ENCODE assay signal across 16 cellular contexts in the genomic region with DNA sequence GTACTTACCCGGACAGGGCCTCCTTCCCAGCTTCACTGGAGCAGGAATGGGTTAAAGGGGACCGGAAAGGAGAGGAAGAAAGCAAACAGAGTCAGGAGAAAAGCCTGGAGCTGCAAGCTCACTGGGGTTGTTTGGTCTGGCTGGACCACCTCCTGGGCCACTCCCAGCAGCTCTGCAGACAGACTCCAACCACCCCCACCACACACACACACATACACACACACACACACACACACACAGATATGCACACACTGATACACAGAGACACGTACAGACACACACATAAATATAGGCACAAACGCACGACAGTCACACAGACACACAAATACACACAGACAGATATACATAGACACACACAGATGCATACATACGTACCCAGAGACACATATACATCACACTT. TPM values are rescaled to one million over a fixed set of nuclear protein-coding genes. Genes with fewer than 3 reads are reported as not detected.
A peak's percentile ranks its signal among the peaks of the same experiment; 100 is the strongest.
DNase-seq lines count a peak whose midpoint lies in the region; ATAC-seq, FAIRE-seq and TF ChIP-seq lines count a peak whose summit lies in the region.
"Had no signal": no experiment of that assay in that cellular context is flagged by ENCODE, and none has a peak within 500 bp of the region (broad histone marks: within the 10 kb centered on the region; RNA-seq: fewer than 3 reads in every experiment).

No MANE protein-coding gene starts in this region.

- H3K9ac ChIP-seq in endothelial cell of umbilical vein (replicated peaks; ENCODE audit: extremely low read depth, insufficient read depth, low read length) = no peak overlapping the region

- H3K4me2 ChIP-seq in endothelial cell of umbilical vein (ENCODE audit: insufficient read depth, low read length) (no peak overlapping the region), osteoblast (ENCODE audit: insufficient read depth, low read length) (no peak overlapping the region)

- no TSS peak for BruUV-seq in endothelial cell of umbilical vein (replicated peaks; lab: Mats Ljungman, UMichigan)

- H3K4me1 ChIP-seq in endothelial cell of umbilical vein (ENCODE audit: control insufficient read depth, extremely low read depth, insufficient read depth, low read length) (peaks cover 2% of the 10 kb centered on the region), osteoblast (ENCODE audit: insufficient read depth, low read length) (no peaks in the 10 kb centered on the region)

- intact Hi-C loops in endothelial cell of umbilical vein (cut with micrococcal nuclease) (no loop called here), posterior cingulate gyrus (cut with DNase I) (no loop called here)

- peak; percentile 15 for FAIRE-seq in endothelial cell of umbilical vein (lab: Jason Lieb, UNC)

- no peaks in the 10 kb centered on the region for H3K79me2 ChIP-seq in endothelial cell of umbilical vein (ENCODE audit: control insufficient read depth, insufficient read depth, low read length)
- H3K79me2 ChIP-seq in osteoblast (ENCODE audit: insufficient read depth, low read length) = no peaks in the 10 kb centered on the region

- H3K9me1 ChIP-seq in endothelial cell of umbilical vein (replicated peaks; ENCODE audit: control insufficient read depth, extremely low read depth, insufficient read depth, low read length) = no peaks in the 10 kb centered on the region

- H3K27ac ChIP-seq in endothelial cell of umbilical vein (ENCODE audit: insufficient read depth, low read depth, low read length) (no peak overlapping the region), osteoblast (ENCODE audit: low read depth, low read length) (no peak overlapping the region)
- H3K27ac ChIP-seq: adrenal gland had no signal

- dilution Hi-C loops in endothelial cell of umbilical vein (cut with MboI; ENCODE audit: extremely low pct_ligation_motif_present, low sequenced_read_pairs) = no loop called here

- H2AFZ ChIP-seq in endothelial cell of umbilical vein (ENCODE audit: low read depth, low read length) (no peak overlapping the region), osteoblast (ENCODE audit: low read length) (no peak overlapping the region)

- H3K27me3 ChIP-seq in endothelial cell of umbilical vein (ENCODE audit: control insufficient read depth in 2 of 2, insufficient read depth in 2 of 2, low read length in 2 of 2) (no peaks in the 10 kb centered on the region), osteoblast (ENCODE audit: insufficient read depth, low read length) (peaks cover 2% of the 10 kb centered on the region)
- H3K27me3 ChIP-seq: adrenal gland, spleen had no signal

- no peaks in the 10 kb centered on the region for H4K20me1 ChIP-seq in endothelial cell of umbilical vein (replicated peaks; ENCODE audit: control insufficient read depth, extremely low read depth, insufficient read depth, low read length)
- no peaks in the 10 kb centered on the region for H4K20me1 ChIP-seq in osteoblast (ENCODE audit: insufficient read depth, low read length)

- TF ChIP-seq CTCF in endothelial cell of umbilical vein (IDR thresholded peaks at IDR 0.05; ENCODE audit: extremely low read depth in 1 of 2, insufficient read depth in 1 of 2, low read depth in 1 of 2, low read length in 2 of 2) = no peak
- TF ChIP-seq CTCF in osteoblast (IDR thresholded peaks at IDR 0.05; ENCODE audit: extremely low read depth, low read depth, low read length) = no peak

- CTCF ChIA-PET in endothelial cell of umbilical vein (lab: Charles Lee) = no interaction called here

- ATAC-seq in activated CD4-positive, CD25-positive, alpha-beta regulatory T cell treated with anti-CD3 and anti-CD28 coated beads, Interleukin-2, amount 50 U/mL, for 24 hours = no peak
- ATAC-seq in HG03135 (IDR thresholded peaks at IDR 0.05; ENCODE audit: unreplicated experiment) = no peak
- ATAC-seq: activated CD4-positive, alpha-beta T cell treated with anti-CD3 and anti-CD28 coated beads for 36 hours had no signal

- H3K36me3 ChIP-seq in endothelial cell of umbilical vein (ENCODE audit: control insufficient read depth in 2 of 2, extremely low read depth in 1 of 2, insufficient read depth in 2 of 2, low read length in 2 of 2) (no peaks in the 10 kb centered on the region), osteoblast (ENCODE audit: insufficient read depth, low read length) (no peaks in the 10 kb centered on the region)
- H3K36me3 ChIP-seq: adrenal gland, spleen had no signal

- DNase-seq in COR-L47 (lab: John Stamatoyannopoulos, UW) = peak; percentile 48
- DNase-seq in NCI-H69 (lab: John Stamatoyannopoulos, UW) = peak; percentile 92
- DNase-seq in endothelial cell of umbilical vein (ENCODE audit: low read depth, low spot score) = no peak
- peak; percentile 49 for DNase-seq in osteoblast (ENCODE audit: insufficient read length, low spot score, missing footprints)
- no peak for DNase-seq in posterior cingulate gyrus
- DNase-seq in stimulated activated CD8-positive, alpha-beta memory T cell treated with anti-CD3 and anti-CD28 coated beads, Interleukin-4, amount 100 ng/mL, for 48 hours = no peak
- DNase-seq: activated CD4-positive, alpha-beta T cell treated with anti-CD3 and anti-CD28 coated beads for 36 hours; adrenal gland; effector memory CD4-positive, alpha-beta T cell; NCI-H2029 treated with DMSO at 0.1 percent for 48 hours; NCI-H510A treated with DMSO at 0.1 percent for 48 hours; stimulated activated CD4-positive, alpha-beta T cell treated with anti-CD3 and anti-CD28 coated beads, Interleukin-4, amount 100 ng/mL, for 4 hours had no signal

- POLR2A ChIA-PET in endothelial cell of umbilical vein (lab: Charles Lee) = no interaction called here

- no peak for TF ChIP-seq POLR2A in endothelial cell of umbilical vein (IDR thresholded peaks at IDR 0.05; ENCODE audit: low read depth, low read length)

- H3K9me3 ChIP-seq in endothelial cell of umbilical vein (replicated peaks; ENCODE audit: control insufficient read depth, insufficient read depth, low read length) (no peaks in the 10 kb centered on the region), osteoblast (ENCODE audit: low read depth, low read length) (no peaks in the 10 kb centered on the region)
- H3K9me3 ChIP-seq: adrenal gland, spleen had no signal

- no peak overlapping the region for H3K4me3 ChIP-seq in endothelial cell of umbilical vein (replicated peaks in 1 of 3; ENCODE audit: insufficient read depth in 1 of 3, low read depth in 1 of 3, low read length in 3 of 3)
- no peak overlapping the region for H3K4me3 ChIP-seq in osteoblast (ENCODE audit: insufficient read depth, low read length)
- H3K4me3 ChIP-seq: adrenal gland, spleen had no signal

TF ChIP-seq in endothelial cell of umbilical vein, 7 proteins besides CTCF, POLR2A, EP300 and RAD21:
- no peak for TF ChIP-seq MYC (IDR thresholded peaks at IDR 0.05; ENCODE audit: low read depth, low read length)
- no peak for TF ChIP-seq POLR2AphosphoS5 (IDR thresholded peaks at IDR 0.05; ENCODE audit: insufficient read depth, low read depth, low read length)
- TF ChIP-seq, protein P1, sequence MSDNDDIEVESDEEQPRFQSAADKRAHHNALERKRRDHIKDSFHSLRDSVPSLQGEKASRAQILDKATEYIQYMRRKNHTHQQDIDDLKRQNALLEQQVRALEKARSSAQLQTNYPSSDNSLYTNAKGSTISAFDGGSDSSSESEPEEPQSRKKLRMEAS (IDR thresholded peaks at IDR 0.05; ENCODE audit: insufficient read depth, insufficient read length) = no peak
- no peak for TF ChIP-seq JUN (IDR thresholded peaks at IDR 0.05; ENCODE audit: borderline replicate concordance, insufficient read depth, insufficient read length, low read depth)
- no peak for TF ChIP-seq GATA2 (IDR thresholded peaks at IDR 0.05; ENCODE audit: insufficient read depth, insufficient read length, low read depth, low read length)
- TF ChIP-seq EZH2 (IDR thresholded peaks at IDR 0.05; ENCODE audit: borderline replicate concordance, low read depth, low read length, severe bottlenecking) = no peak
- TF ChIP-seq FOS (IDR thresholded peaks at IDR 0.05; ENCODE audit: borderline replicate concordance, insufficient read depth, low read length) = no peak
TF ChIP-seq in endothelial cell of umbilical vein: peak in this region for 0.

RNA-seq across cellular contexts. Expression of a gene that starts 34.9 kb away (rescaled TPM):
- 93.9 and 121 TPM in 2 replicates for total RNA-seq in endothelial cell of umbilical vein
- polyA plus RNA-seq in endothelial cell of umbilical vein = 56.9 and 68.4 TPM in 2 replicates
- polyA plus RNA-seq in endothelial cell of umbilical vein (2011; cell fraction: cytosol; rRNA removed) = 58.1 and 70.3 TPM in 2 replicates
- 80.9 and 110 TPM in 2 replicates for polyA plus RNA-seq in endothelial cell of umbilical vein (2011; cell fraction: nucleus; rRNA removed)
- 58.3 and 66.7 TPM in 2 replicates for polyA plus RNA-seq in endothelial cell of umbilical vein (2012)
- polyA minus RNA-seq in endothelial cell of umbilical vein = 84.2 and 147 TPM in 2 replicates
- polyA minus RNA-seq in endothelial cell of umbilical vein (2011; cell fraction: cytosol; rRNA and poly(A)+ RNA removed) = 8.7 TPM
- polyA minus RNA-seq in endothelial cell of umbilical vein (2011; cell fraction: nucleus; rRNA and poly(A)+ RNA removed) = 66.6 and 71.2 TPM in 2 replicates
- total RNA-seq in osteoblast = 2.7 and 4.0 TPM in 2 replicates
- polyA plus RNA-seq: CD14-positive monocyte had no signal

RNA-seq across cellular contexts. Expression of a gene that starts 55.5 kb away (rescaled TPM):
- 1.1 and 1.2 TPM in 2 replicates for total RNA-seq in endothelial cell of umbilical vein
- polyA plus RNA-seq in endothelial cell of umbilical vein = 0.43 and 0.59 TPM in 2 replicates
- 0.27 and 0.37 TPM in 2 replicates for polyA plus RNA-seq in endothelial cell of umbilical vein (2011; cell fraction: cytosol; rRNA removed)
- 0.55 and 0.80 TPM in 2 replicates for polyA plus RNA-seq in endothelial cell of umbilical vein (2011; cell fraction: nucleus; rRNA removed)
- polyA plus RNA-seq in endothelial cell of umbilical vein (2012) = 0.28 and 0.67 TPM in 2 replicates
- 0.68 and 0.75 TPM in 2 replicates for polyA minus RNA-seq in endothelial cell of umbilical vein
- polyA minus RNA-seq in endothelial cell of umbilical vein (2011; cell fraction: cytosol; rRNA and poly(A)+ RNA removed) = not detected
- 0.77 and 1.1 TPM in 2 replicates for polyA minus RNA-seq in endothelial cell of umbilical vein (2011; cell fraction: nucleus; rRNA and poly(A)+ RNA removed)
- under 0.01 TPM in 1 of 2 replicates, not detected in the other for total RNA-seq in osteoblast
- polyA plus RNA-seq: CD14-positive monocyte had no signal

Comparison
In these comparisons a context has a peak if more than half of its experiments do, and no peak if none do; other contexts are left out.
1. DNase-seq: peak in COR-L47 (single experiment), NCI-H69 (single experiment) and osteoblast (single experiment); none in endothelial cell of umbilical vein (single experiment), posterior cingulate gyrus (0 of 10) and stimulated activated CD8-positive, alpha-beta memory T cell treated with anti-CD3 and anti-CD28 coated beads, Interleukin-4, amount 100 ng/mL, for 48 hours (single experiment).
2. RNA of a gene that starts 34.9 kb away (total RNA-seq): 93.9 to 121 TPM in endothelial cell of umbilical vein; 2.7 to 4.0 TPM in osteoblast; every median in the first group is over 10 times any median in the second.